In the genomic region with DNA sequence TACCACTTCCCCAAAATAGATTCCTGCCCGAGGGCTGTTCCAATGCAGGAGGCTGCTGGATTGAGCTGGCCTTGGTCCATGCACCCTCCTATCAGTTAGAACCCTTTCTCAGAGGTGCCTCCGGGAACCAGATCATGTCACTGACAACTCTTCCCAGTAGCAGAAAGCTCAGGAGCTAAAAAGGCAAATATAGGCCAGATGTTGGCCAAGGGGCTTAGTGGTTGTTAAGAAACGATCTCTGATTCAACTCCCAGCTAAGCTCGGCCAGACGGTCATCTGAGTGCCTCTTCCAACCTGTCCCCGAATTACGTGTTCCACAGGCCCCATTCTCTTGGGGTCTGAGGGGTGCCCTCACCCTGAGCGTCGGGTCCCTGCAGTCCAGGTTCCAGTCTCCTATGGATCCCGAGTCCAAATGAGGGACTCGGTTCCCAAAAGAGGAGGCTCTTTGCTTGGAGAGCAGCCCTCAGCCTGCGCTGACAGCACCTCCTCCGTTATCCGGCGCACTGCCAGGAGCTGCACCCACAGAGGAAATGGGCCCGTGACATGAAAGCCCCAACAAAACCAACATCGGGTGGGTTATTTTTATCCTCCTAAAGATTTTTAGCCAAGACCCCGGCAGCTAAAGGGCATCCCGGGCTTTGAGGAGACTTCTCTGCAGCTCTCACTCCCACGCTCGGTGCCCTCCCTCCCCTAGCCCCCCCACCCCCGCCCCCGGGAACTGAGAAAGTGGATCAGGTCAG, we compare ENCODE assay signal across 8 cellular contexts.
A peak's percentile ranks its signal among the peaks of the same experiment; 100 is the strongest.
DNase-seq lines count a peak whose midpoint lies in the region; ATAC-seq and TF ChIP-seq lines count a peak whose summit lies in the region.

No MANE protein-coding gene starts in this region.

- peak; percentile 45 for ATAC-seq in activated CD4-positive, alpha-beta T cell treated with anti-CD3 and anti-CD28 coated beads for 36 hours
- no peak for ATAC-seq in GM21528 (IDR thresholded peaks at IDR 0.05; ENCODE audit: low FRiP score, unreplicated experiment)

- peaks cover 46% of the 10 kb centered on the region for H3K4me1 Mint-ChIP-seq in activated CD4-positive, alpha-beta T cell treated with anti-CD3 and anti-CD28 coated beads for 36 hours
- H3K4me1 Mint-ChIP-seq in activated CD4-positive, alpha-beta T cell treated with anti-CD3 and anti-CD28 coated beads, Interleukin-2, amount 10 ng/mL, durations not matched to agents 7 days and 5 days = peaks cover 30% of the 10 kb centered on the region

- peak overlapping the region; percentile 42 for H3K27ac Mint-ChIP-seq in activated CD4-positive, alpha-beta T cell treated with anti-CD3 and anti-CD28 coated beads for 36 hours
- H3K27ac Mint-ChIP-seq in activated CD4-positive, alpha-beta T cell treated with anti-CD3 and anti-CD28 coated beads, Interleukin-2, amount 10 ng/mL, durations not matched to agents 7 days and 5 days = no peak overlapping the region

- POLR2A ChIA-PET in activated CD4-positive, alpha-beta T cell treated with anti-CD3 and anti-CD28 coated beads for 36 hours (lab: Charles Lee) = interaction anchor here (0.7 to 1.5 kb wide), 3 partner anchors 30 to 109 kb away, joined by 3 to 7 read pairs (median 5); a partner anchor contains a TSS
- POLR2A ChIA-PET in activated CD4-positive, alpha-beta T cell treated with anti-CD3 and anti-CD28 coated beads, Interleukin-2, amount 10 ng/mL, durations not matched to agents 7 days and 5 days (lab: Charles Lee) = interaction anchor here (0.5 kb wide), 1 partner anchor 12 kb away, joined by 3 read pairs; no protein-coding TSS in a partner anchor

- H3K4me3 ChIP-seq in fibroblast of mammary gland (ENCODE audit: control insufficient read depth, low read depth, low read length) (no peak overlapping the region), foreskin fibroblast (ENCODE audit: low read depth in 1 of 2, low read length in 2 of 2) (no peak overlapping the region)

- CTCF ChIA-PET in activated CD4-positive, alpha-beta T cell treated with anti-CD3 and anti-CD28 coated beads for 36 hours (lab: Charles Lee) = interaction anchor here (0.6 to 1.1 kb wide), 3 partner anchors 37 to 568 kb away, joined by 3 to 4 read pairs (median 3); no protein-coding TSS in a partner anchor
- CTCF ChIA-PET in activated CD4-positive, alpha-beta T cell treated with anti-CD3 and anti-CD28 coated beads, Interleukin-2, amount 10 ng/mL, durations not matched to agents 7 days and 5 days (lab: Charles Lee) = interaction anchor here (1.2 to 1.6 kb wide), 2 partner anchors 22 to 30 kb away, joined by 3 to 5 read pairs; no protein-coding TSS in a partner anchor

- intact Hi-C loops in activated CD4-positive, alpha-beta T cell treated with anti-CD3 and anti-CD28 coated beads for 36 hours (cut with DNase I, micrococcal nuclease) = loop anchor here in 1 of 2 experiments (2.0 kb wide), 1 partner anchor 30 kb away; no protein-coding TSS in a partner anchor

- no peaks in the 10 kb centered on the region for H3K9me3 Mint-ChIP-seq in activated CD4-positive, alpha-beta T cell treated with anti-CD3 and anti-CD28 coated beads for 36 hours (ENCODE audit: low read depth)
- H3K9me3 Mint-ChIP-seq in activated CD4-positive, alpha-beta T cell treated with anti-CD3 and anti-CD28 coated beads, Interleukin-2, amount 10 ng/mL, durations not matched to agents 7 days and 5 days = no peaks in the 10 kb centered on the region

- DNase-seq in activated CD4-positive, alpha-beta T cell treated with anti-CD3 and anti-CD28 coated beads for 36 hours = peak; percentile 67
- DNase-seq in activated CD4-positive, alpha-beta T cell treated with anti-CD3 and anti-CD28 coated beads for 1 hour = no peak
- peak; percentile 55 for DNase-seq in activated CD4-positive, alpha-beta T cell treated with anti-CD3 and anti-CD28 coated beads, Interleukin-2, amount 10 ng/mL, durations not matched to agents 7 days and 5 days
- DNase-seq in fibroblast of mammary gland (ENCODE audit: low read depth) (peak; percentile 29), cerebellum (ENCODE audit: low spot score) (no peak), foreskin fibroblast (no peak)
- peak; percentile 23 to 43 for DNase-seq in stimulated activated CD8-positive, alpha-beta memory T cell treated with anti-CD3 and anti-CD28 coated beads, Interleukin-2, amount 100 ng/mL, for 1 hour (ENCODE audit: low read depth in 2 of 2)

- H3K36me3 Mint-ChIP-seq in activated CD4-positive, alpha-beta T cell treated with anti-CD3 and anti-CD28 coated beads for 36 hours (ENCODE audit: low read depth) = no peaks in the 10 kb centered on the region
- no peaks in the 10 kb centered on the region for H3K36me3 Mint-ChIP-seq in activated CD4-positive, alpha-beta T cell treated with anti-CD3 and anti-CD28 coated beads, Interleukin-2, amount 10 ng/mL, durations not matched to agents 7 days and 5 days (ENCODE audit: low read depth)

- peaks cover 4% of the 10 kb centered on the region for H3K27me3 Mint-ChIP-seq in activated CD4-positive, alpha-beta T cell treated with anti-CD3 and anti-CD28 coated beads for 36 hours
- H3K27me3 Mint-ChIP-seq in activated CD4-positive, alpha-beta T cell treated with anti-CD3 and anti-CD28 coated beads, Interleukin-2, amount 10 ng/mL, durations not matched to agents 7 days and 5 days = peaks cover 7% of the 10 kb centered on the region

- H3K4me3 Mint-ChIP-seq in activated CD4-positive, alpha-beta T cell treated with anti-CD3 and anti-CD28 coated beads for 36 hours = peak overlapping the region; percentile 43
- peak overlapping the region; percentile 11 for H3K4me3 Mint-ChIP-seq in activated CD4-positive, alpha-beta T cell treated with anti-CD3 and anti-CD28 coated beads, Interleukin-2, amount 10 ng/mL, durations not matched to agents 7 days and 5 days

- TF ChIP-seq CTCF in fibroblast of mammary gland (conservative IDR thresholded peaks at IDR 0.05; ENCODE audit: control insufficient read depth, insufficient read depth, low read depth, low read length) (no peak), foreskin fibroblast (IDR thresholded peaks at IDR 0.05; ENCODE audit: low read depth, low read length) (no peak)

Comparison
In these comparisons a context has a peak if more than half of its experiments do, and no peak if none do; other contexts are left out.
1. DNase-seq: peak in activated CD4-positive, alpha-beta T cell treated with anti-CD3 and anti-CD28 coated beads for 36 hours (single experiment), activated CD4-positive, alpha-beta T cell treated with anti-CD3 and anti-CD28 coated beads, Interleukin-2, amount 10 ng/mL, durations not matched to agents 7 days and 5 days (single experiment), fibroblast of mammary gland (single experiment) and stimulated activated CD8-positive, alpha-beta memory T cell treated with anti-CD3 and anti-CD28 coated beads, Interleukin-2, amount 100 ng/mL, for 1 hour (2 of 2); none in activated CD4-positive, alpha-beta T cell treated with anti-CD3 and anti-CD28 coated beads for 1 hour (single experiment), cerebellum (single experiment) and foreskin fibroblast (0 of 2).